1 cellular context compared by ENCODE assay signal in genomic region chr17:44202756-44203155, GRCh38.
TF ChIP-seq lines count a peak whose summit lies in the region.

No MANE protein-coding gene starts in this region.

TF ChIP-seq in HepG2, 621 proteins besides CTCF, POLR2A, EP300 and RAD21:
- no peak for TF ChIP-seq TCF7 (IDR thresholded peaks at IDR 0.05; ENCODE audit: low read depth)
- TF ChIP-seq ZNF12 (CRISPR knock-in tag; IDR thresholded peaks at IDR 0.05) = no peak
- TF ChIP-seq HNRNPL (IDR thresholded peaks at IDR 0.05; ENCODE audit: low read depth, low read length) = no peak
- TF ChIP-seq REPIN1 (CRISPR knock-in tag; IDR thresholded peaks at IDR 0.05; ENCODE audit: borderline replicate concordance, low read depth) = no peak
- TF ChIP-seq KDM5B (CRISPR knock-in tag; IDR thresholded peaks at IDR 0.05; ENCODE audit: borderline replicate concordance) = no peak
- no peak for TF ChIP-seq RBAK (CRISPR knock-in tag; IDR thresholded peaks at IDR 0.05)
- TF ChIP-seq FOXO1 (CRISPR knock-in tag; IDR thresholded peaks at IDR 0.05) = no peak
- no peak for TF ChIP-seq ZNF460 (CRISPR knock-in tag; IDR thresholded peaks at IDR 0.05; ENCODE audit: borderline replicate concordance)
- TF ChIP-seq, protein P1, sequence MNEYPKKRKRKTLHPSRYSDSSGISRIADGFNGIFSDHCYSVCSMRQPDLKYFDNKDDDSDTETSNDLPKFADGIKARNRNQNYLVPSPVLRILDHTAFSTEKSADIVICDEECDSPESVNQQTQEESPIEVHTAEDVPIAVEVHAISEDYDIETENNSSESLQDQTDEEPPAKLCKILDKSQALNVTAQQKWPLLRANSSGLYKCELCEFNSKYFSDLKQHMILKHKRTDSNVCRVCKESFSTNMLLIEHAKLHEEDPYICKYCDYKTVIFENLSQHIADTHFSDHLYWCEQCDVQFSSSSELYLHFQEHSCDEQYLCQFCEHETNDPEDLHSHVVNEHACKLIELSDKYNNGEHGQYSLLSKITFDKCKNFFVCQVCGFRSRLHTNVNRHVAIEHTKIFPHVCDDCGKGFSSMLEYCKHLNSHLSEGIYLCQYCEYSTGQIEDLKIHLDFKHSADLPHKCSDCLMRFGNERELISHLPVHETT (CRISPR knock-in tag; conservative IDR thresholded peaks at IDR 0.05) = no peak
- TF ChIP-seq, protein P2, sequence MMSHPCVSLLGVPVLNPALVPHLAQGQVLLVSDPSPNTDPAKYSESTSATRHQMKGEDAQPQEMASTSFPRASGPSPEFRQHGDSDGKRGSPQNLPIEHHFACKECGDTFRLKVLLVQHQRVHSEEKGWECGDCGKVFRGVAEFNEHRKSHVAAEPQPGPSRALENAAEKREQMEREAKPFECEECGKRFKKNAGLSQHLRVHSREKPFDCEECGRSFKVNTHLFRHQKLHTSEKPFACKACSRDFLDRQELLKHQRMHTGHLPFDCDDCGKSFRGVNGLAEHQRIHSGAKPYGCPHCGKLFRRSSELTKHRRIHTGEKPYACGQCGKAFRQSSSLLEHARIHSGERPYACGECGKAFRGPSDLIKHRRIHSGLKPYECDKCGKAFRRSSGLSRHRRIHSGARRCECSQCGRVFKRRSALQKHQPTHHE (CRISPR knock-in tag; IDR thresholded peaks at IDR 0.05; ENCODE audit: borderline replicate concordance) = no peak
- no peak for TF ChIP-seq ZNF761 (CRISPR knock-in tag; conservative IDR thresholded peaks at IDR 0.05)
- no peak for TF ChIP-seq ZNF550 (CRISPR knock-in tag; IDR thresholded peaks at IDR 0.05; ENCODE audit: borderline replicate concordance)
- TF ChIP-seq DPF2 (CRISPR knock-in tag; IDR thresholded peaks at IDR 0.05; ENCODE audit: borderline replicate concordance, low read depth) = no peak
- TF ChIP-seq HOXA7 (CRISPR knock-in tag; IDR thresholded peaks at IDR 0.05) = no peak
- TF ChIP-seq ZNF7 (CRISPR knock-in tag; IDR thresholded peaks at IDR 0.05) = peak; percentile 64; the same call in 1 of the 2 replicates
- no peak for TF ChIP-seq SRSF1 (optimal IDR thresholded peaks at IDR 0.05; ENCODE audit: low read depth, low read length)
- TF ChIP-seq NCOA1 (CRISPR knock-in tag; IDR thresholded peaks at IDR 0.05) = no peak
- TF ChIP-seq NFIB (CRISPR knock-in tag; IDR thresholded peaks at IDR 0.05; ENCODE audit: borderline replicate concordance) = 0 out of 2 replicates have a peak, but pooled peaks have one; percentile 28
- TF ChIP-seq, protein P3, sequence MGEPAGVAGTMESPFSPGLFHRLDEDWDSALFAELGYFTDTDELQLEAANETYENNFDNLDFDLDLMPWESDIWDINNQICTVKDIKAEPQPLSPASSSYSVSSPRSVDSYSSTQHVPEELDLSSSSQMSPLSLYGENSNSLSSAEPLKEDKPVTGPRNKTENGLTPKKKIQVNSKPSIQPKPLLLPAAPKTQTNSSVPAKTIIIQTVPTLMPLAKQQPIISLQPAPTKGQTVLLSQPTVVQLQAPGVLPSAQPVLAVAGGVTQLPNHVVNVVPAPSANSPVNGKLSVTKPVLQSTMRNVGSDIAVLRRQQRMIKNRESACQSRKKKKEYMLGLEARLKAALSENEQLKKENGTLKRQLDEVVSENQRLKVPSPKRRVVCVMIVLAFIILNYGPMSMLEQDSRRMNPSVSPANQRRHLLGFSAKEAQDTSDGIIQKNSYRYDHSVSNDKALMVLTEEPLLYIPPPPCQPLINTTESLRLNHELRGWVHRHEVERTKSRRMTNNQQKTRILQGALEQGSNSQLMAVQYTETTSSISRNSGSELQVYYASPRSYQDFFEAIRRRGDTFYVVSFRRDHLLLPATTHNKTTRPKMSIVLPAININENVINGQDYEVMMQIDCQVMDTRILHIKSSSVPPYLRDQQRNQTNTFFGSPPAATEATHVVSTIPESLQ (CRISPR knock-in tag; conservative IDR thresholded peaks at IDR 0.05) = no peak
- no peak for TF ChIP-seq ELF4 (CRISPR knock-in tag; IDR thresholded peaks at IDR 0.05; ENCODE audit: borderline replicate concordance)
- TF ChIP-seq BHLHE40 (IDR thresholded peaks at IDR 0.05; ENCODE audit: low read length) = peak; percentile 65
- TF ChIP-seq ZFY (CRISPR knock-in tag; IDR thresholded peaks at IDR 0.05) = peak; percentile 7; the same call in 1 of the 2 replicates
- TF ChIP-seq MZF1 (CRISPR knock-in tag; IDR thresholded peaks at IDR 0.05; ENCODE audit: borderline replicate concordance) = no peak
- TF ChIP-seq ZKSCAN5 (CRISPR knock-in tag; IDR thresholded peaks at IDR 0.05) = no peak
- no peak for TF ChIP-seq ZNF253 (CRISPR knock-in tag; IDR thresholded peaks at IDR 0.05; ENCODE audit: borderline replicate concordance)
- no peak for TF ChIP-seq CSRNP1 (CRISPR knock-in tag; IDR thresholded peaks at IDR 0.05)
- TF ChIP-seq ZSCAN21 (CRISPR knock-in tag; IDR thresholded peaks at IDR 0.05; ENCODE audit: borderline replicate concordance) = no peak
- TF ChIP-seq ZMYM4 (CRISPR knock-in tag; IDR thresholded peaks at IDR 0.05) = no peak
- TF ChIP-seq KAT8 (CRISPR knock-in tag; IDR thresholded peaks at IDR 0.05) = no peak
